ENCODE assay signal across 9 cellular contexts in the genomic region with DNA sequence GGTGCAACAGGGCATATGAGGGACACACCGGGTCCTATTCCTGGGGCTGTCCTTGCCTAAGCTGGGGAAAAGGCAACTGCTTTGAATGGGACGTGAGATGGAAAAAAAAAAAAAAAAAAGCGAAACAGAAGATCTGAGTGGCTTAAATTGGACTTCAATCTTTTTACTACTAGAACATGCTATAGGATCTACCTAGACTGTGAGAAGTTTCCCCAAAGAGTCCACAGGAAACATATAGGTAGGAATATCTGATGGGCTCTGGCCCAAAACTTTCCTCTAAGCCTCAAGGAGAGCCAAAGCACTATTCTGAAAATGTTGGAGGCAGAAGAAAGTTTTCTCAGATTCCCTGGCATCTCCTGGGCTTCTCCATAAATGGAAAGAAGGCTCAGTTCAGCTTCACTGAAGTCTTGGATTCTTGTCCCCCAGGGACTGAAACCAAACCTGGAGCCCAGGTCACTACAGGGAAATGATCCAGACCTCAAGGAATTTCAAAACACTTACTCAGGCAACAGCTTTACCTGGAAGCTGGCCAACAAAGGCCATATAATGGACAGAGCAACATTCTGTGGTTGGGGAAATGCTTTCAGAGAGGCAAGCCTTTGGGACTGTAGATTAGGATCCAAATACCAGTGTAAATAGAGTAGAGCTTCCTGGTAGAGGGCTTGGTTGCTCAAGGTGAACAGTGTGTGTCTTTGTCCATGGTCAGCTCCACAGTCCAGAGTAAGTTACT. TPM values are rescaled to one million over a fixed set of nuclear protein-coding genes. Genes with fewer than 3 reads are reported as not detected.
DNase-seq lines count a peak whose midpoint lies in the region; ATAC-seq and TF ChIP-seq lines count a peak whose summit lies in the region.
"Had no signal": no experiment of that assay in that cellular context is flagged by ENCODE, and none has a peak within 500 bp of the region (broad histone marks: within the 10 kb centered on the region; RNA-seq: fewer than 3 reads in every experiment).

No MANE protein-coding gene starts in this region.

- no peak overlapping the region for H3K4me3 Mint-ChIP-seq in activated naive CD8-positive, alpha-beta T cell treated with anti-CD3 and anti-CD28 coated beads, Interleukin-2, amount 50 U/mL, for 24 hours
- H3K4me3 Mint-ChIP-seq in T-helper 17 cell: no peak overlapping the region

- H3K4me1 ChIP-seq in body of pancreas: peaks cover 13% of the 10 kb centered on the region
- no peaks in the 10 kb centered on the region for H3K4me1 ChIP-seq in left lung
- no peaks in the 10 kb centered on the region for H3K4me1 ChIP-seq in spleen
- H3K4me1 ChIP-seq: adrenal gland had no signal

- H3K27ac ChIP-seq in body of pancreas: peak overlapping the region; percentile 45 to 76 (median 69)
- H3K27ac ChIP-seq in left lung: no peak overlapping the region
- H3K27ac ChIP-seq in spleen: no peak overlapping the region
- H3K27ac ChIP-seq: adrenal gland had no signal

- peaks cover 30% of the 10 kb centered on the region for H3K9me3 Mint-ChIP-seq in activated naive CD8-positive, alpha-beta T cell treated with anti-CD3 and anti-CD28 coated beads, Interleukin-2, amount 50 U/mL, for 24 hours

- no peaks in the 10 kb centered on the region for H3K36me3 Mint-ChIP-seq in activated naive CD8-positive, alpha-beta T cell treated with anti-CD3 and anti-CD28 coated beads, Interleukin-2, amount 50 U/mL, for 24 hours (ENCODE audit: low read depth)
- peaks cover 2% of the 10 kb centered on the region for H3K36me3 Mint-ChIP-seq in T-helper 17 cell (ENCODE audit: low read depth)

- H3K9me3 ChIP-seq in body of pancreas (no peaks in the 10 kb centered on the region), left lung (peaks cover 0 to 21% of the 10 kb centered on the region in 2 donors), T-helper 17 cell (ENCODE audit: control insufficient read depth, low read length, poor library complexity, severe bottlenecking) (no peaks in the 10 kb centered on the region), spleen (peaks cover 0 to 56% (median 21%) of the 10 kb centered on the region in 8 donors)
- H3K9me3 ChIP-seq: adrenal gland had no signal

- H3K4me3 ChIP-seq in body of pancreas (no peak overlapping the region), left lung (no peak overlapping the region), spleen (no peak overlapping the region)
- H3K4me3 ChIP-seq: adrenal gland had no signal

- H3K36me3 ChIP-seq in body of pancreas (replicated peaks in 1 of 2; ENCODE audit: insufficient read depth in 1 of 2, low read depth in 2 of 2) (no peaks in the 10 kb centered on the region), left lung (no peaks in the 10 kb centered on the region), spleen (no peaks in the 10 kb centered on the region)
- H3K36me3 ChIP-seq: adrenal gland had no signal

- H3K4me1 Mint-ChIP-seq in activated naive CD8-positive, alpha-beta T cell treated with anti-CD3 and anti-CD28 coated beads, Interleukin-2, amount 50 U/mL, for 24 hours: no peaks in the 10 kb centered on the region
- H3K4me1 Mint-ChIP-seq in T-helper 17 cell: no peaks in the 10 kb centered on the region

- H3K27me3 Mint-ChIP-seq in activated naive CD8-positive, alpha-beta T cell treated with anti-CD3 and anti-CD28 coated beads, Interleukin-2, amount 50 U/mL, for 24 hours: peaks cover 4% of the 10 kb centered on the region
- peaks cover 20% of the 10 kb centered on the region for H3K27me3 Mint-ChIP-seq in T-helper 17 cell

- intact Hi-C loops in body of pancreas (cut with DNase I) (no loop called here), left lung (cut with DNase I) (no loop called here), spleen (cut with DNase I; ENCODE audit: low total_unique reads) (no loop called here)

- TF ChIP-seq POLR2A in body of pancreas (IDR thresholded peaks at IDR 0.05) (peak in 1 of 3 donors; percentile 31), spleen (IDR thresholded peaks at IDR 0.05) (no peak)

- no peak overlapping the region for H3K27ac Mint-ChIP-seq in activated naive CD8-positive, alpha-beta T cell treated with anti-CD3 and anti-CD28 coated beads, Interleukin-2, amount 50 U/mL, for 24 hours
- H3K27ac Mint-ChIP-seq in T-helper 17 cell: no peak overlapping the region

- 81 to 89% methylated on average over 3 of the region's 3 CpGs for WGBS in body of pancreas, 2 donors
- 90 to 98% (median 96%) methylated on average over 3 of the region's 3 CpGs for WGBS in spleen, 5 donors

- TF ChIP-seq CTCF in body of pancreas (IDR thresholded peaks at IDR 0.05) (no peak), left lung (IDR thresholded peaks at IDR 0.05) (no peak), spleen (IDR thresholded peaks at IDR 0.05 in 8 of 11, conservative IDR thresholded peaks at IDR 0.05 in 3 of 11) (no peak)

- ATAC-seq in body of pancreas (peak; percentile 95), left lung (peak; percentile 89), T-helper 17 cell (no peak), GM18868 (IDR thresholded peaks at IDR 0.05; ENCODE audit: unreplicated experiment) (no peak)
- no peak for ATAC-seq in activated naive CD8-positive, alpha-beta T cell treated with anti-CD3 and anti-CD28 coated beads, Interleukin-2, amount 50 U/mL, for 24 hours

- H3K27me3 ChIP-seq in body of pancreas (no peaks in the 10 kb centered on the region), left lung (no peaks in the 10 kb centered on the region), spleen (replicated peaks in 1 of 7) (peaks cover 0 to 7% (median 0%) of the 10 kb centered on the region in 7 donors)

- DNase-seq in AG08396 (ENCODE audit: low spot score) (peak; percentile 31), HT1080 (ENCODE audit: low read depth) (peak; percentile 95), body of pancreas (peak; percentile 52 to 78 (median 66)), left lung (no peak), T-helper 17 cell (no peak), spleen (no peak)
- DNase-seq in activated naive CD8-positive, alpha-beta T cell treated with anti-CD3 and anti-CD28 coated beads, Interleukin-2, amount 50 U/mL, for 24 hours: no peak

RNA-seq across cellular contexts. Expression of gene PROM1, which starts 56.9 kb away (rescaled TPM):
- not detected in 2 replicates for total RNA-seq in HT1080 (2014; rRNA removed; shearing (Covaris generic))
- polyA plus RNA-seq in HT1080 (2015; cell fraction: cytosol; rRNA removed): 0.33 and 0.47 TPM in 2 replicates
- 0.06 and 0.32 TPM in 2 replicates for polyA plus RNA-seq in HT1080 (2015; cell fraction: nucleus; rRNA removed)
- total RNA-seq in body of pancreas (10 to 100 TPM; 23.7 to 24.6 TPM), left lung (10 to 100 TPM in 1 of 2 donors, not detected in 1; 11.2 TPM), T-helper 17 cell (not detected), spleen (1 to 10 TPM in 5 of 7 donors, under 1 TPM in 2; 0.60 to 4.6 (median 1.1) TPM)
- under 1 TPM; 0.15 to 0.45 (median 0.20) TPM for polyA plus RNA-seq in spleen

Comparison
In these comparisons a context has a peak if more than half of its experiments do, and no peak if none do; other contexts are left out.
1. DNase-seq: peak in AG08396 (single experiment), HT1080 (single experiment) and body of pancreas (4 of 4); none in left lung (0 of 2), activated naive CD8-positive, alpha-beta T cell treated with anti-CD3 and anti-CD28 coated beads, Interleukin-2, amount 50 U/mL, for 24 hours (single experiment), T-helper 17 cell (0 of 3) and spleen (single experiment).
2. ATAC-seq: peak in body of pancreas (single experiment) and left lung (single experiment); none in activated naive CD8-positive, alpha-beta T cell treated with anti-CD3 and anti-CD28 coated beads, Interleukin-2, amount 50 U/mL, for 24 hours (single experiment), T-helper 17 cell (single experiment) and GM18868 (single experiment).
3. H3K27ac ChIP-seq: peak in body of pancreas (4 of 4); none in left lung (0 of 2) and spleen (0 of 8).